In the genomic region with DNA sequence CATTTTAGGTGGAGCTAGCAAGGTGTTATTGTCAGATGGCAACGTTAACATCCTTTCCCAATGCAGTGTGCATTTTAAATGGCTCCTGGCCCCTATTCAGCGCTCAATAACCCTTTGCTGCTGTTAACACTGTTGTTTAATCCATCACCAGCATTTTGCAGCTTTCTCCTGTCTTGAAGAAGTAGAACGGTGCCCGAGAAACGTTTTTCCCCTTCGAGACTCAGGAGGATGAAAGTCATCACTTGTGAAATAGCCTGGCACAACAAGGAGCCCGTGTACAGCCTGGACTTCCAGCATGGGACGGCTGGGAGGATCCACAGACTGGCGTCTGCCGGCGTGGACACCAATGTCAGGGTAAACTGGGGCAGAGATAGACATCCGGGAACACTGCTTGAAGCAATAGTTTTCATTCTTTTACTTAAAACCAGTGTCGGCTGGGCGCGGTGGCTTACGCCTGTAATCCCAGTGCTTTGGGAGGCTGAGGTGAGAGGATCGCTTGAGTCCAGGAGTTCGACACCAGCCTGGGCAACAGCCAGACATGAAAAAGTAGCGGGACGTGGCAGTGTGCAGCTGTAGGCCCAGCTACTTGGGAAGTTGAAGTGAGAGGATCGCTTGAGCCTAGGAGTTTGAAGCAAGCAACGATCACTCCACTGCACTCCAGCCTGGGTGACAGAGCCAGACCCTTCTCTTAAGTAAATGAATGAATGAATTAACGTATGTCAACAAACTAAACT, we compare ENCODE assay signal across 8 cellular contexts. TPM values are rescaled to one million over a fixed set of nuclear protein-coding genes. Genes with fewer than 3 reads are reported as not detected.
DNase-seq lines count a peak whose midpoint lies in the region; ATAC-seq, FAIRE-seq and TF ChIP-seq lines count a peak whose summit lies in the region.

No MANE protein-coding gene starts in this region.

- H3K27ac ChIP-seq in A673 (ENCODE audit: low read depth, low read length, poor library complexity, severe bottlenecking) (peak overlapping the region; percentile 80), kidney (ENCODE audit: low read depth in 2 of 2, low read length in 2 of 2) (no peak overlapping the region), tibial artery (peak overlapping the region; percentile 61 to 65)

- intact Hi-C loops in A673 (cut with micrococcal nuclease; ENCODE audit: unreplicated experiment) (loop anchor here (2.0 to 5.0 kb wide), 2 partner anchors 229 to 245 kb away; a partner anchor contains a TSS), kidney (cut with DNase I) (no loop called here), tibial artery (cut with DNase I; ENCODE audit: low total_unique reads) (no loop called here)

- TF ChIP-seq CTCF in A673 (conservative IDR thresholded peaks at IDR 0.05; ENCODE audit: low read depth, low read length) (no peak), kidney (IDR thresholded peaks at IDR 0.05; ENCODE audit: borderline replicate concordance, extremely low read depth, insufficient read depth) (no peak), tibial artery (IDR thresholded peaks at IDR 0.05) (no peak)

- ATAC-seq in GM21390 (IDR thresholded peaks at IDR 0.05; ENCODE audit: unreplicated experiment) (peak; percentile 9), HG02973 (IDR thresholded peaks at IDR 0.05; ENCODE audit: unreplicated experiment) (no peak)
- no peak for ATAC-seq in activated naive CD4-positive, alpha-beta T cell treated with anti-CD3 and anti-CD28 coated beads, Interleukin-2, amount 50 U/mL, for 72 hours

- H3K27ac Mint-ChIP-seq in activated naive CD4-positive, alpha-beta T cell treated with anti-CD3 and anti-CD28 coated beads, Interleukin-2, amount 50 U/mL, for 72 hours, result peak overlapping the region; percentile 53 to 74

- H3K27me3 ChIP-seq in A673 (replicated peaks; ENCODE audit: insufficient read depth, low read depth, low read length, poor library complexity) (no peaks in the 10 kb centered on the region), tibial artery (no peaks in the 10 kb centered on the region)

- peaks cover 19 to 39% of the 10 kb centered on the region in 2 donors for H3K36me3 Mint-ChIP-seq in activated naive CD4-positive, alpha-beta T cell treated with anti-CD3 and anti-CD28 coated beads, Interleukin-2, amount 50 U/mL, for 72 hours

- BruUV-seq in A673 (replicated peaks; lab: Mats Ljungman, UMichigan), result no TSS peak

- no peaks in the 10 kb centered on the region for H3K9me3 Mint-ChIP-seq in activated naive CD4-positive, alpha-beta T cell treated with anti-CD3 and anti-CD28 coated beads, Interleukin-2, amount 50 U/mL, for 72 hours

- H3K9me3 ChIP-seq in A673 (ENCODE audit: low read depth, low read length, poor library complexity, severe bottlenecking) (no peaks in the 10 kb centered on the region), kidney (ENCODE audit: control insufficient read depth in 1 of 2, low read length in 2 of 2) (no peaks in the 10 kb centered on the region), tibial artery (no peaks in the 10 kb centered on the region)

- H3K4me3 ChIP-seq in A673 (ENCODE audit: low read depth, low read length, poor library complexity, severe bottlenecking) (peak overlapping the region; percentile 70), kidney (ENCODE audit: low read length in 2 of 2) (peak overlapping the region; percentile 53 to 66), tibial artery (peak overlapping the region; percentile 65 to 86)

- CTCF ChIA-PET in A673 (lab: Charles Lee), result no interaction called here

- peak overlapping the region in 1 of 2 donors; percentile 65 for H3K9ac ChIP-seq in kidney (ENCODE audit: low read length in 2 of 2)

- DNase-seq in A673 (ENCODE audit: low spot score) (no peak), kidney (no peak), tibial artery (no peak), GM12892 (ENCODE audit: insufficient read length) (no peak), GDM1 (lab: John Stamatoyannopoulos, UW) (no peak)
- DNase-seq in activated naive CD4-positive, alpha-beta T cell treated with anti-CD3 and anti-CD28 coated beads, Interleukin-2, amount 50 U/mL, for 72 hours (ENCODE audit: low spot score in 2 of 2), result no peak

- POLR2A ChIA-PET in A673 (lab: Charles Lee; ENCODE audit: low non-redundant PET), result no interaction called here

- no peak for TF ChIP-seq POLR2A in GM12892 (IDR thresholded peaks at IDR 0.05; ENCODE audit: low read depth, low read length)

- peaks cover 20% of the 10 kb centered on the region for H3K4me1 ChIP-seq in A673 (ENCODE audit: insufficient read depth, low read length, poor library complexity, severe bottlenecking)
- no peaks in the 10 kb centered on the region for H3K4me1 ChIP-seq in kidney (ENCODE audit: control insufficient read depth in 1 of 2, insufficient read depth in 1 of 2, low read depth in 1 of 2, low read length in 2 of 2)
- H3K4me1 ChIP-seq in tibial artery, result peaks cover 0 to 13% (median 6%) of the 10 kb centered on the region in 4 donors

- H3K36me3 ChIP-seq in A673 (ENCODE audit: insufficient read depth, low read length, poor library complexity, severe bottlenecking), result peaks cover 13% of the 10 kb centered on the region
- H3K36me3 ChIP-seq in kidney (ENCODE audit: control insufficient read depth in 1 of 2, insufficient read depth in 2 of 2, low read length in 2 of 2), result no peaks in the 10 kb centered on the region
- H3K36me3 ChIP-seq in tibial artery, result no peaks in the 10 kb centered on the region

- FAIRE-seq in kidney (lab: Jason Lieb, UNC) (no peak), GM12892 (lab: Jason Lieb, UNC) (no peak)

RNA-seq across cellular contexts. Expression of a gene that starts 0.9 kb away (rescaled TPM):
- 52.7 and 53.4 TPM in 2 replicates for total RNA-seq in A673 (2021)
- total RNA-seq in activated naive CD4-positive, alpha-beta T cell treated with anti-CD3 and anti-CD28 coated beads, Interleukin-2, amount 50 U/mL, for 72 hours, result 10 to 100 TPM; 27.5 to 33.1 TPM
- 2.5 TPM for total RNA-seq in kidney
- polyA plus RNA-seq in kidney (ENCODE audit: insufficient read depth, low read depth, low replicate concordance), result 1.0 TPM
- 17.9 TPM for polyA plus RNA-seq in GM12892 (2012; ENCODE audit: missing spikeins)

Comparison
In these comparisons a context has a peak if more than half of its experiments do, and no peak if none do; other contexts are left out.
1. H3K27ac ChIP-seq: peak in A673 (single experiment) and tibial artery (2 of 2); none in kidney (0 of 2).
2. Peak in every context shown above with its lines, with median percentiles within 50 percentile points of each other: H3K4me3 ChIP-seq.